14 cellular contexts compared by ENCODE assay signal in the genomic region with DNA sequence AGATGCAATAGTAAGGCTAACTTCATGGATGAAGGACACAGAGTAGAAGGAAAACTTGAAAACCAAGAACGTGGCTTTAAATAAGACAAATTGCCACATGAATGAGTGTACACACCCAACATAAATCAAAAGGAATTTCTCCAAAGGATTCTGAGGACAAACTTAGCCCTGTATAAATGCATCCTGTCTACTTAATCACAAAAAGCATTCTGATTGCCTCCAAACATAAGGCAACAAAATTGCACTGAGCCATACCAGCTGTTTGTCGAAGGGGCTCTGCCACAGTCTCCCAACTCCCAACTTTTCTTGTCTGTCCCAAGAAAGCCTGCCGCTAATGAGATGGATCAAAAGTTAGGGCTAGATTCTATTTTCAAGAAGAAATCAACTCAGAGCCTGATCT.
DNase-seq lines count a peak whose midpoint lies in the region; ATAC-seq and TF ChIP-seq lines count a peak whose summit lies in the region.
"Had no signal": no experiment of that assay in that cellular context is flagged by ENCODE, and none has a peak within 500 bp of the region (broad histone marks: within the 10 kb centered on the region; RNA-seq: fewer than 3 reads in every experiment).

No MANE protein-coding gene starts in this region.

- TF ChIP-seq CTCF in AG10803 (conservative IDR thresholded peaks at IDR 0.05; ENCODE audit: low read length): no peak
- TF ChIP-seq CTCF in RWPE2 (IDR thresholded peaks at IDR 0.05; ENCODE audit: poor library complexity, severe bottlenecking): no peak
- no peak for TF ChIP-seq CTCF in esophagus muscularis mucosa (IDR thresholded peaks at IDR 0.05)
- TF ChIP-seq CTCF in nephron progenitor cell (IDR thresholded peaks at IDR 0.05): no peak
- TF ChIP-seq CTCF in CD4-positive, alpha-beta T cell (IDR thresholded peaks at IDR 0.05): no peak

- H3K18ac ChIP-seq in neuronal stem cell (ENCODE audit: low read length): no peak overlapping the region

- no peak overlapping the region for H3K4me3 Mint-ChIP-seq in nephron progenitor cell
- H3K4me3 Mint-ChIP-seq in CD4-positive, alpha-beta T cell: no peak overlapping the region

- H3K4ac ChIP-seq in neuronal stem cell (ENCODE audit: low read length): no peak overlapping the region

- peak; percentile 17 for ATAC-seq in RWPE2 (ENCODE audit: low read depth)
- ATAC-seq in CD4-positive, alpha-beta T cell (ENCODE audit: poor library complexity): no peak
- no peak for ATAC-seq in sciatic nerve

- H4K91ac ChIP-seq in neuronal stem cell (ENCODE audit: low read depth, low read length, poor library complexity): no peak overlapping the region

- no peaks in the 10 kb centered on the region for H3K9me3 Mint-ChIP-seq in nephron progenitor cell
- no peaks in the 10 kb centered on the region for H3K9me3 Mint-ChIP-seq in CD4-positive, alpha-beta T cell

- H3K4me1 ChIP-seq in RWPE2 (ENCODE audit: insufficient read depth, poor library complexity, severe bottlenecking): peaks cover 62% of the 10 kb centered on the region
- peaks cover 17 to 72% (median 62%) of the 10 kb centered on the region in 4 donors for H3K4me1 ChIP-seq in esophagus muscularis mucosa
- H3K4me1 ChIP-seq in neuronal stem cell (ENCODE audit: control insufficient read depth in 2 of 2, insufficient read depth in 1 of 2, low read depth in 1 of 2, low read length in 2 of 2): peaks cover 15 to 19% of the 10 kb centered on the region in 2 donors

- no peak overlapping the region for H2BK5ac ChIP-seq in neuronal stem cell (ENCODE audit: low read length)

- H2BK120ac ChIP-seq in neuronal stem cell (ENCODE audit: low read depth, low read length): no peak overlapping the region

- no peak overlapping the region for H3K14ac ChIP-seq in neuronal stem cell (ENCODE audit: low read length)

- 0 out of 2 replicates have a peak, but pooled peaks cover 4% of the 10 kb centered on the region for H3K36me3 ChIP-seq in RWPE2 (ENCODE audit: low read depth)
- H3K36me3 ChIP-seq in esophagus muscularis mucosa: no peaks in the 10 kb centered on the region
- peaks cover 5 to 58% of the 10 kb centered on the region in 2 donors for H3K36me3 ChIP-seq in neuronal stem cell (replicated peaks in 1 of 2; ENCODE audit: control insufficient read depth in 2 of 2, insufficient read depth in 2 of 2, low read length in 2 of 2)

- H3K79me1 ChIP-seq in neuronal stem cell (ENCODE audit: low read depth, low read length): no peaks in the 10 kb centered on the region

- 69% methylated on average over 3 of the region's 3 CpGs for WGBS in esophagus muscularis mucosa
- no CpG with 5 or more reads among the region's 3 CpGs for WGBS in neuronal stem cell (ENCODE audit: extremely low coverage in 2 of 2, insufficient read length in 2 of 2, insufficient replicate concordance in 1 of 2), 2 donors

- no peak overlapping the region for H2BK12ac ChIP-seq in neuronal stem cell (ENCODE audit: low read length)

- H2AK5ac ChIP-seq in neuronal stem cell (ENCODE audit: low read depth, low read length): no peak overlapping the region

- no peak overlapping the region for H3K23ac ChIP-seq in neuronal stem cell (ENCODE audit: low read depth, low read length, poor library complexity)

- DNase-seq in AG10803 (ENCODE audit: low read depth) (peak; percentile 34), RWPE2 (ENCODE audit: low spot score) (no peak), esophagus muscularis mucosa (ENCODE audit: extremely low spot score) (no peak), nephron progenitor cell (no peak), SK-N-DZ (ENCODE audit: low spot score) (no peak), neuronal stem cell (ENCODE audit: low spot score) (no peak), sciatic nerve (ENCODE audit: low spot score) (no peak)
- no peak for DNase-seq in CD4-positive, alpha-beta T cell
- DNase-seq: activated CD4-positive, alpha-beta T cell treated with anti-CD3 and anti-CD28 coated beads for 1 hour; dorsolateral prefrontal cortex; GF-D8; hippocampal formation; KBM-7; stimulated activated naive CD4-positive, alpha-beta T cell had no signal

- no peak overlapping the region for H3K4me2 ChIP-seq in neuronal stem cell (ENCODE audit: insufficient read depth, low read length, poor library complexity, severe bottlenecking)

- H3K4me3 ChIP-seq in AG10803 (ENCODE audit: low read length): no peak overlapping the region
- H3K4me3 ChIP-seq in RWPE2 (ENCODE audit: severe bottlenecking): no peak overlapping the region
- no peak overlapping the region for H3K4me3 ChIP-seq in esophagus muscularis mucosa
- no peak overlapping the region for H3K4me3 ChIP-seq in neuronal stem cell (ENCODE audit: low read length in 2 of 2)
- H3K4me3 ChIP-seq: dorsolateral prefrontal cortex had no signal

- no peak overlapping the region for H4K8ac ChIP-seq in neuronal stem cell (ENCODE audit: low read depth, low read length)

- H3K9ac ChIP-seq in neuronal stem cell (ENCODE audit: low read depth, low read length, poor library complexity): no peak overlapping the region

- H3K27me3 ChIP-seq in RWPE2 (ENCODE audit: insufficient read depth, poor library complexity, severe bottlenecking) (no peaks in the 10 kb centered on the region), esophagus muscularis mucosa (no peaks in the 10 kb centered on the region), neuronal stem cell (ENCODE audit: control insufficient read depth in 3 of 3, insufficient read depth in 3 of 3, low read depth in 1 of 3, low read length in 3 of 3) (no peaks in the 10 kb centered on the region)
- peaks cover 6% of the 10 kb centered on the region for H3K27me3 ChIP-seq in CD4-positive, alpha-beta T cell (ENCODE audit: control insufficient read depth, insufficient read depth, low read length)
- H3K27me3 ChIP-seq: dorsolateral prefrontal cortex had no signal

- peaks cover 75% of the 10 kb centered on the region for H3K36me3 Mint-ChIP-seq in nephron progenitor cell (ENCODE audit: low read depth)
- no peaks in the 10 kb centered on the region for H3K36me3 Mint-ChIP-seq in CD4-positive, alpha-beta T cell (ENCODE audit: low read depth)

- intact Hi-C loops in esophagus muscularis mucosa (cut with DNase I): no loop called here
- intact Hi-C loops in CD4-positive, alpha-beta T cell (cut with DNase I, micrococcal nuclease): no loop called here
- intact Hi-C loops in sciatic nerve (cut with DNase I): no loop called here

- CTCF ChIA-PET in CD4-positive, alpha-beta T cell (lab: Charles Lee): no interaction called here

- H3K9me3 ChIP-seq in RWPE2 (ENCODE audit: severe bottlenecking) (no peaks in the 10 kb centered on the region), esophagus muscularis mucosa (no peaks in the 10 kb centered on the region), neuronal stem cell (replicated peaks in 1 of 2; ENCODE audit: control insufficient read depth in 2 of 2, insufficient read depth in 1 of 2, low read depth in 1 of 2, low read length in 2 of 2) (peaks cover 0 to 9% of the 10 kb centered on the region in 2 donors)
- H3K9me3 ChIP-seq in CD4-positive, alpha-beta T cell (ENCODE audit: control insufficient read depth, low read length): no peaks in the 10 kb centered on the region

- peaks cover 77% of the 10 kb centered on the region for H3K4me1 Mint-ChIP-seq in nephron progenitor cell
- no peaks in the 10 kb centered on the region for H3K4me1 Mint-ChIP-seq in CD4-positive, alpha-beta T cell (ENCODE audit: low read depth)

- no peak for TF ChIP-seq POLR2A in esophagus muscularis mucosa (IDR thresholded peaks at IDR 0.05; ENCODE audit: low read depth)

- H3K27me3 Mint-ChIP-seq in nephron progenitor cell (ENCODE audit: low read depth, poor library complexity): peaks cover 4% of the 10 kb centered on the region
- H3K27me3 Mint-ChIP-seq in CD4-positive, alpha-beta T cell: peaks cover 16% of the 10 kb centered on the region

- POLR2A ChIA-PET in CD4-positive, alpha-beta T cell (lab: Charles Lee): no interaction called here

- no peak overlapping the region for H2AFZ ChIP-seq in neuronal stem cell (ENCODE audit: low read length)

- no peak overlapping the region for H2BK15ac ChIP-seq in neuronal stem cell (ENCODE audit: low read length)

- H3K27ac ChIP-seq in RWPE2 (ENCODE audit: poor library complexity, severe bottlenecking) (peak overlapping the region; percentile 96), esophagus muscularis mucosa (replicated peaks in 1 of 4) (peak overlapping the region; percentile 39 to 65 (median 59)), neuronal stem cell (replicated peaks; ENCODE audit: low read length) (no peak overlapping the region)
- H3K27ac ChIP-seq in CD4-positive, alpha-beta T cell (ENCODE audit: low read depth, low read length): no peak overlapping the region
- H3K27ac ChIP-seq: dorsolateral prefrontal cortex had no signal

- H3K27ac Mint-ChIP-seq in nephron progenitor cell: peak overlapping the region; percentile 33
- no peak overlapping the region for H3K27ac Mint-ChIP-seq in CD4-positive, alpha-beta T cell

- no peak for TF ChIP-seq EP300 in esophagus muscularis mucosa (IDR thresholded peaks at IDR 0.05)

Comparison
In these comparisons a context has a peak if more than half of its experiments do, and no peak if none do; other contexts are left out.
1. H3K27ac ChIP-seq: peak in RWPE2 (single experiment) and esophagus muscularis mucosa (4 of 4); none in neuronal stem cell (single experiment) and CD4-positive, alpha-beta T cell (single experiment).